12 cellular contexts compared by ENCODE assay signal in the genomic region with DNA sequence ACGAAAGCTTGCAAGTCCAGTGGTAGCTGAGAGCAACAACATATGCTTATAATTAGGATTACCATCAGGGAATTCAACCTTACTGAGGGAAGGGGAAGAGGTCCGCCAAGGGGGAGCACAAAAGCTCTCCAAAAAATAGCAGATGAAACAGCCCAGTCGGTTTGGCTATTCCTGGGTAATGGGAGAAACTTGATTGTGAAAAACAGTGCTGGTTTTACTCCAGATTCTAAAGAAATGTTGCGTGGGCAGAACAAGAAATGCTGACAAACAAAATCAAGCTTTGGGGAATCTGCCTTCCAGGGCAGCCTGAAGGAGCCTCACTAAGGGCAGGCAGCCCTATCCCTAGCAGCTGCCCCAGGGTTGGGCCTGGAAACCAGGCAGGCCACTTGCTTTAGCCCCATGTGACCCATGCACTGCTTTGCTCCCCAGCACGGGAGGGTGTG.
A peak's percentile ranks its signal among the peaks of the same experiment; 100 is the strongest.
DNase-seq lines count a peak whose midpoint lies in the region; ATAC-seq and TF ChIP-seq lines count a peak whose summit lies in the region.
"Had no signal": no experiment of that assay in that cellular context is flagged by ENCODE, and none has a peak within 500 bp of the region (broad histone marks: within the 10 kb centered on the region; RNA-seq: fewer than 3 reads in every experiment).

No MANE protein-coding gene starts in this region.

- H3K4me1 Mint-ChIP-seq in nephron, result peaks cover 38% of the 10 kb centered on the region

- H3K79me2 ChIP-seq in MM.1S (ENCODE audit: low read length), result no peaks in the 10 kb centered on the region

- no peak overlapping the region for H3K4me3 ChIP-seq in MM.1S (ENCODE audit: low read length)
- H3K4me3 ChIP-seq in esophagus muscularis mucosa, result peak overlapping the region in 2 of 4 donors; percentile 2 to 29
- no peak overlapping the region for H3K4me3 ChIP-seq in uterus

- no peaks in the 10 kb centered on the region for H3K9me2 ChIP-seq in MM.1S (replicated peaks; ENCODE audit: insufficient read depth, low read length)

- no peaks in the 10 kb centered on the region for H3K36me3 ChIP-seq in MM.1S (replicated peaks; ENCODE audit: insufficient read depth, low read length)
- no peaks in the 10 kb centered on the region for H3K36me3 ChIP-seq in esophagus muscularis mucosa
- no peaks in the 10 kb centered on the region for H3K36me3 ChIP-seq in uterus

- H3K9me3 Mint-ChIP-seq in nephron, result no peaks in the 10 kb centered on the region

- no peaks in the 10 kb centered on the region for H3F3A ChIP-seq in MM.1S (ENCODE audit: insufficient read depth, low read length)

- no peaks in the 10 kb centered on the region for H3K4me1 ChIP-seq in MM.1S (ENCODE audit: low read length)
- H3K4me1 ChIP-seq in esophagus muscularis mucosa, result peaks cover 0 to 14% (median 7%) of the 10 kb centered on the region in 4 donors
- no peaks in the 10 kb centered on the region for H3K4me1 ChIP-seq in uterus

- TF ChIP-seq EP300 in esophagus muscularis mucosa (IDR thresholded peaks at IDR 0.05), result no peak

- no peaks in the 10 kb centered on the region for H3K27me3 Mint-ChIP-seq in nephron (ENCODE audit: low read depth)
- H3K27me3 Mint-ChIP-seq: progenitor cell of endocrine pancreas had no signal

- H3K4me3 Mint-ChIP-seq in nephron, result peak overlapping the region in 2 of 3 experiments; percentile 17 to 31
- H3K4me3 Mint-ChIP-seq: activated T-cell treated with anti-CD3 and anti-CD28 coated beads, Interleukin-2, amount 50 U/mL, for 4 hours had no signal

- no peak overlapping the region for H3K4me2 ChIP-seq in MM.1S (ENCODE audit: low read depth, low read length)

- H3K27ac Mint-ChIP-seq in nephron, result peak overlapping the region in 1 of 3 experiments; percentile 96
- H3K27ac Mint-ChIP-seq: progenitor cell of endocrine pancreas had no signal

- DNase-seq in MM.1S (no peak), esophagus muscularis mucosa (ENCODE audit: extremely low spot score) (peak; percentile 74), uterus (peak; percentile 37 to 63), NAMALWA (ENCODE audit: low spot score) (no peak)
- DNase-seq in activated CD8-positive, alpha-beta memory T cell treated with anti-CD3 and anti-CD28 coated beads, Interleukin-2, amount 50 U/mL, for 4 hours, result no peak
- DNase-seq: activated CD4-positive, alpha-beta T cell treated with anti-CD3 and anti-CD28 coated beads for 4 hours; activated T-cell treated with anti-CD3 and anti-CD28 coated beads, Interleukin-2, amount 50 U/mL, for 4 hours; effector memory CD4-positive, alpha-beta T cell had no signal

- no peak for TF ChIP-seq POLR2A in esophagus muscularis mucosa (IDR thresholded peaks at IDR 0.05; ENCODE audit: low read depth)
- TF ChIP-seq POLR2A in uterus (IDR thresholded peaks at IDR 0.05), result no peak

- H3K27ac ChIP-seq in MM.1S (ENCODE audit: low read length), result no peak overlapping the region
- no peak overlapping the region for H3K27ac ChIP-seq in esophagus muscularis mucosa (replicated peaks in 1 of 4)
- peak overlapping the region; percentile 76 for H3K27ac ChIP-seq in uterus
- H3K27ac ChIP-seq: HL-60 had no signal

- H3K27me3 ChIP-seq in MM.1S (replicated peaks; ENCODE audit: insufficient read depth, low read length) (no peaks in the 10 kb centered on the region), esophagus muscularis mucosa (no peaks in the 10 kb centered on the region), uterus (no peaks in the 10 kb centered on the region)

- 70% methylated on average over 5 of the region's 5 CpGs for WGBS in esophagus muscularis mucosa

- intact Hi-C loops in esophagus muscularis mucosa (cut with DNase I) (no loop called here), uterus (cut with DNase I; ENCODE audit: low total_unique reads) (no loop called here)

- no peaks in the 10 kb centered on the region for H4K20me1 ChIP-seq in MM.1S (ENCODE audit: insufficient read depth, low read length)

- no peak for ATAC-seq in HG03159 (IDR thresholded peaks at IDR 0.05; ENCODE audit: unreplicated experiment)
- ATAC-seq: activated T-cell treated with anti-CD3 and anti-CD28 coated beads, Interleukin-2, amount 50 U/mL, for 4 hours had no signal

- 0 out of 2 replicates have a peak overlapping the region, but pooled peaks have one; percentile 5 for H2AFZ ChIP-seq in MM.1S (ENCODE audit: low read length)

- H3K9me3 ChIP-seq in MM.1S (replicated peaks; ENCODE audit: insufficient read depth, low read length) (no peaks in the 10 kb centered on the region), esophagus muscularis mucosa (no peaks in the 10 kb centered on the region), uterus (no peaks in the 10 kb centered on the region)

- TF ChIP-seq CTCF in MM.1S (IDR thresholded peaks at IDR 0.05; ENCODE audit: low read length), result no peak
- no peak for TF ChIP-seq CTCF in esophagus muscularis mucosa (IDR thresholded peaks at IDR 0.05)
- no peak for TF ChIP-seq CTCF in nephron (IDR thresholded peaks at IDR 0.05; ENCODE audit: unreplicated experiment in 3 of 3)
- no peak for TF ChIP-seq CTCF in uterus (IDR thresholded peaks at IDR 0.05)

- H3K36me3 Mint-ChIP-seq in nephron (ENCODE audit: low read depth), result no peaks in the 10 kb centered on the region

- no peak overlapping the region for H3K9ac ChIP-seq in MM.1S (ENCODE audit: low read length)

Comparison
In these comparisons a context has a peak if more than half of its experiments do, and no peak if none do; other contexts are left out.
1. DNase-seq: peak in esophagus muscularis mucosa (single experiment) and uterus (2 of 2); none in MM.1S (single experiment), activated CD8-positive, alpha-beta memory T cell treated with anti-CD3 and anti-CD28 coated beads, Interleukin-2, amount 50 U/mL, for 4 hours (single experiment) and NAMALWA (single experiment).
2. H3K27ac ChIP-seq: peak in uterus (2 of 2); none in MM.1S (single experiment) and esophagus muscularis mucosa (0 of 4).